Comparison of ENCODE assay signal across 11 cellular contexts in the genomic region with DNA sequence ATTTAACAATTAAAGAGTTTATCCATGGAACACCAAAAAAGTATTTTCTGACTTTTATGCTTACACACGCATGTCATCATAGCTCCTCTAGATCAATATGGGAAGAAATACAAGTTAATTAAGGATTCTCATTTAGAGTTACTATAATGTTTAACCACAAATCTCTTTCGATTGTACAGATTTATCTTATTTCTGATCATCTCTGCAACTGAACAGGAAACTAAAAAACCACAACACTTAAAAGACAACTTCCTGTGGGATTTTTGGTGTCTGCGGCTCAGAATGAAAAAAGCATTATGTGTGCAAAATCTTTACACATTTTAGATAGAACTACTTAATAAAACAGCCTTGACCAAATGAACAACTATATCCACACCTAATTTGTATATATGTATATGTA. TPM values are rescaled to one million over a fixed set of nuclear protein-coding genes. Genes with fewer than 3 reads are reported as not detected.
DNase-seq lines count a peak whose midpoint lies in the region; ATAC-seq and TF ChIP-seq lines count a peak whose summit lies in the region.
"Had no signal": no experiment of that assay in that cellular context is flagged by ENCODE, and none has a peak within 500 bp of the region (broad histone marks: within the 10 kb centered on the region; RNA-seq: fewer than 3 reads in every experiment).

No MANE protein-coding gene starts in this region.

- H3K4me1 Mint-ChIP-seq in activated naive CD4-positive, alpha-beta T cell treated with anti-CD3 and anti-CD28 coated beads, Interleukin-2, amount 10 ng/mL, durations not matched to agents 7 days and 5 days = peaks cover 21% of the 10 kb centered on the region
- H3K4me1 Mint-ChIP-seq in T-cell (peaks cover 30 to 33% (median 30%) of the 10 kb centered on the region in 3 donors), nephron (peaks cover 16% of the 10 kb centered on the region)

- CTCF ChIA-PET in activated naive CD4-positive, alpha-beta T cell treated with anti-CD3 and anti-CD28 coated beads, Interleukin-2, amount 10 ng/mL, durations not matched to agents 7 days and 5 days (lab: Charles Lee) = no interaction called here
- CTCF ChIA-PET in T-cell (lab: Charles Lee) = interaction anchor here in 1 of 2 donors (0.5 kb wide), 1 partner anchor 1808 kb away, joined by 3 read pairs; no protein-coding TSS in a partner anchor

- peaks cover 0 to 41% (median 0%) of the 10 kb centered on the region in 9 donors for H3K27me3 ChIP-seq in heart left ventricle

- peaks cover 7% of the 10 kb centered on the region for H3K36me3 Mint-ChIP-seq in activated naive CD4-positive, alpha-beta T cell treated with anti-CD3 and anti-CD28 coated beads, Interleukin-2, amount 10 ng/mL, durations not matched to agents 7 days and 5 days
- H3K36me3 Mint-ChIP-seq in T-cell (peaks cover 3% of the 10 kb centered on the region), nephron (ENCODE audit: low read depth) (no peaks in the 10 kb centered on the region)

- H3K9me3 Mint-ChIP-seq in activated naive CD4-positive, alpha-beta T cell treated with anti-CD3 and anti-CD28 coated beads, Interleukin-2, amount 10 ng/mL, durations not matched to agents 7 days and 5 days = peaks cover 11% of the 10 kb centered on the region
- peaks cover 4 to 18% (median 8%) of the 10 kb centered on the region in 3 donors for H3K9me3 Mint-ChIP-seq in T-cell
- H3K9me3 Mint-ChIP-seq in nephron = no peaks in the 10 kb centered on the region

- H3K36me3 ChIP-seq in mucosa of descending colon (ENCODE audit: low read depth) (no peaks in the 10 kb centered on the region), heart left ventricle (no peaks in the 10 kb centered on the region)
- H3K36me3 ChIP-seq: prostate gland had no signal

- peaks cover 6% of the 10 kb centered on the region for H3K4me1 ChIP-seq in mucosa of descending colon (ENCODE audit: low read depth)
- H3K4me1 ChIP-seq in heart left ventricle = peaks cover 2 to 42% (median 22%) of the 10 kb centered on the region in 12 donors
- H3K4me1 ChIP-seq: prostate gland had no signal

- TF ChIP-seq CTCF in nephron (IDR thresholded peaks at IDR 0.05; ENCODE audit: unreplicated experiment in 3 of 3) (no peak), mucosa of descending colon (IDR thresholded peaks at IDR 0.05) (no peak), heart left ventricle (IDR thresholded peaks at IDR 0.05) (no peak)

- DNase-seq in activated naive CD4-positive, alpha-beta T cell treated with anti-CD3 and anti-CD28 coated beads, Interleukin-2, amount 10 ng/mL, durations not matched to agents 7 days and 5 days = peak; percentile 45
- DNase-seq in activated naive CD4-positive, alpha-beta T cell treated with anti-CD3 and anti-CD28 coated beads, Interleukin-2, amount 50 U/mL, for 16 hours = no peak
- peak in 4 of 34 experiments; percentile 6 to 28 (median 8) for DNase-seq in T-cell
- no peak for DNase-seq in mucosa of descending colon
- DNase-seq in heart left ventricle = no peak
- DNase-seq in ureter (ENCODE audit: low spot score) = no peak
- DNase-seq: islet precursor cell, NCI-H226 had no signal

- H3K27ac ChIP-seq in heart left ventricle = peak overlapping the region in 2 of 12 donors; percentile 3 to 10
- H3K27ac ChIP-seq: prostate gland had no signal

- POLR2A ChIA-PET in T-cell (lab: Charles Lee) = no interaction called here

- intact Hi-C loops in mucosa of descending colon (cut with DNase I, micrococcal nuclease) = no loop called here
- intact Hi-C loops in heart left ventricle (cut with DNase I) = no loop called here

- H3K4me3 ChIP-seq in mucosa of descending colon = no peak overlapping the region
- no peak overlapping the region for H3K4me3 ChIP-seq in heart left ventricle
- H3K4me3 ChIP-seq: prostate gland had no signal

- H3K4me3 Mint-ChIP-seq in activated naive CD4-positive, alpha-beta T cell treated with anti-CD3 and anti-CD28 coated beads, Interleukin-2, amount 10 ng/mL, durations not matched to agents 7 days and 5 days = no peak overlapping the region
- H3K4me3 Mint-ChIP-seq in T-cell (peak overlapping the region in 1 of 3 donors; percentile 31), nephron (peak overlapping the region; percentile 31 to 53 (median 45))

- peak; percentile 61 for ATAC-seq in HG03159 (IDR thresholded peaks at IDR 0.05; ENCODE audit: unreplicated experiment)
- ATAC-seq in T-cell (replicated peaks in 1 of 4) = peak; percentile 55 to 85 (median 66)
- ATAC-seq in mucosa of descending colon = no peak
- ATAC-seq in heart left ventricle = no peak

- no peak for TF ChIP-seq POLR2A in heart left ventricle (IDR thresholded peaks at IDR 0.05)

- peak overlapping the region; percentile 45 for H3K27ac Mint-ChIP-seq in activated naive CD4-positive, alpha-beta T cell treated with anti-CD3 and anti-CD28 coated beads, Interleukin-2, amount 10 ng/mL, durations not matched to agents 7 days and 5 days
- H3K27ac Mint-ChIP-seq in T-cell (peak overlapping the region; percentile 43 to 52), nephron (peak overlapping the region in 2 of 3 experiments; percentile 14 to 61)

- WGBS in heart left ventricle, 4 donors = 35 to 55% (median 50%) methylated on average over 3 of the region's 3 CpGs

- H3K9me3 ChIP-seq in mucosa of descending colon = no peaks in the 10 kb centered on the region
- H3K9me3 ChIP-seq in heart left ventricle = no peaks in the 10 kb centered on the region
- H3K9me3 ChIP-seq: prostate gland had no signal

- peaks cover 67% of the 10 kb centered on the region for H3K27me3 Mint-ChIP-seq in activated naive CD4-positive, alpha-beta T cell treated with anti-CD3 and anti-CD28 coated beads, Interleukin-2, amount 10 ng/mL, durations not matched to agents 7 days and 5 days
- H3K27me3 Mint-ChIP-seq in T-cell (peaks cover 34 to 49% of the 10 kb centered on the region in 2 donors), nephron (ENCODE audit: low read depth) (no peaks in the 10 kb centered on the region)

RNA-seq across cellular contexts. Expression of a gene that starts 2.9 kb away (rescaled TPM):
- total RNA-seq in T-cell = under 1 TPM in 3 of 5 donors, not detected in 2; 0.41 to 0.73 (median 0.53) TPM
- 100 to 1,000 TPM in 1 of 3 donors, 10 to 100 TPM in 2; 78.8 to 129 (median 86.9) TPM for total RNA-seq in mucosa of descending colon
- 100 to 1,000 TPM in 6 of 9 donors, 10 to 100 TPM in 3; 89.4 to 159 (median 112) TPM for total RNA-seq in heart left ventricle
- 10 to 100 TPM; 26.8 to 41.8 TPM for polyA plus RNA-seq in heart left ventricle
- total RNA-seq in ureter = 120 TPM

Comparison
In these comparisons a context has a peak if more than half of its experiments do, and no peak if none do; other contexts are left out.
1. ATAC-seq: peak in HG03159 (single experiment) and T-cell (4 of 4); none in mucosa of descending colon (single experiment) and heart left ventricle (0 of 4).
2. RNA of a gene that starts 2.9 kb away (total RNA-seq): 120 TPM in ureter (single experiment), 89.4 to 159 TPM in heart left ventricle and 78.8 to 129 TPM in mucosa of descending colon; 0.41 to 0.73 TPM in T-cell; every median in the first group is over 10 times any median in the second.
3. Peak in every context shown above with its lines, with median percentiles within 50 percentile points of each other: H3K27ac Mint-ChIP-seq.